Comparison of ENCODE assay signal across 1 cellular context in the genomic region with DNA sequence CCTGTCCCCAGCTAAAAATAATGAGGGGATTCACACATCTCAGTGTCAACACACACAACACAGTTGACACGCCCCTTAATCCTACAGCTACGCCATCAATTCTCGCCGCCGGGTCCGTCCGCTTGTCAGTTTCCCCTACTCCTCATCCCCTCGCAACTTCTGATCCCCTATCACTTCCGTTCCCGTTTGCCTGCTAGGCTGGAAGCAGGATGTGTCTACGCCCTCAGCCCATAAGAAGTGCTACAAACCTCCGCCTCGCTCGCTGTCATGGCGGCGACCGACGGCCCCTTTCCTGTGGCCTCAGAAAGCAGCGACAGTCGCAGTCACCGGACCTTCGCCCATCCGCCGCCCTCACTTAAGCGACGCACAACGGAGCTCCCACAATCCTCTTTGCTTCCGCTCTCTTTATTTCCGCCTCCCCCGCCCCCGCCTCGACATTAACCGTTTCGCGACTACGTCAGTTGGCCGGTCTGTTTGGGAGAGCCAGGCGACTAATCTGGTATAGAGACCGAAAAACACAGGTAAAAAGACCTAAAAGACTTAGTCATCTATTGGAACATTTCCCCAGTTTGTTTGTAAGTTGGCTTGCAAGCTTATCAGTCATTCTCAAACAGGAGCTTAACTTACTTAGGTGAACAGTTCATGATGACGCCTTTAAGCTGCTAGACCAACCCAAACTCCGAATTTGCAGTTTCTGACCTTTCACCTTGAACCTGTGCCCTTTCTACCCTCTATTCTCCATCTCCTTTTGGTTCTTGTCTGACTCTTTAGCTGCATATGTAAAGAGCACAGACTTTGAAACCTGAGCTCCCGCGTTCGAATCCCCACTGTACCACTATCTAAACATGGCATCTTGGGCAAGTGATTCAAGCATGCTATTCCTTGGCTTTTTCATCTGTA.
TF ChIP-seq lines count a peak whose summit lies in the region.

A gene with protein sequence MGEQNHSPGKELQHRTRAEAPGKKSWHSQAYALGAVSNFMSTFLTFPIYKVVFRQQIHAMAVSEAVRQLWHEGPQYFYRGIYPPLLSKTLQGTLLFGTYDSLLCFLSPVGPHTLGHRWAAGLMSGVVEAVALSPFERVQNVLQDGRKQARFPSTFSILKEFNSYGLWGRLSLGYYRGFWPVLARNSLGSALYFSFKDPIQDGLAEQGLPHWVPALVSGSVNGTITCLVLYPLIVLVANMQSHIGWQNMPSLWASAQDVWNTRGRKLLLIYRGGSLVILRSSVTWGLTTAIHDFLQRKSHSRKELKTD (minus strand): TSS at position 380 of the 900 bp plus-strand sequence. CDS start 51,752 bp downstream, outside the sequence.

TF ChIP-seq in K562, 482 proteins besides CTCF, POLR2A, EP300 and RAD21 (continued from another document and continues in another):
- TF ChIP-seq, protein P1, sequence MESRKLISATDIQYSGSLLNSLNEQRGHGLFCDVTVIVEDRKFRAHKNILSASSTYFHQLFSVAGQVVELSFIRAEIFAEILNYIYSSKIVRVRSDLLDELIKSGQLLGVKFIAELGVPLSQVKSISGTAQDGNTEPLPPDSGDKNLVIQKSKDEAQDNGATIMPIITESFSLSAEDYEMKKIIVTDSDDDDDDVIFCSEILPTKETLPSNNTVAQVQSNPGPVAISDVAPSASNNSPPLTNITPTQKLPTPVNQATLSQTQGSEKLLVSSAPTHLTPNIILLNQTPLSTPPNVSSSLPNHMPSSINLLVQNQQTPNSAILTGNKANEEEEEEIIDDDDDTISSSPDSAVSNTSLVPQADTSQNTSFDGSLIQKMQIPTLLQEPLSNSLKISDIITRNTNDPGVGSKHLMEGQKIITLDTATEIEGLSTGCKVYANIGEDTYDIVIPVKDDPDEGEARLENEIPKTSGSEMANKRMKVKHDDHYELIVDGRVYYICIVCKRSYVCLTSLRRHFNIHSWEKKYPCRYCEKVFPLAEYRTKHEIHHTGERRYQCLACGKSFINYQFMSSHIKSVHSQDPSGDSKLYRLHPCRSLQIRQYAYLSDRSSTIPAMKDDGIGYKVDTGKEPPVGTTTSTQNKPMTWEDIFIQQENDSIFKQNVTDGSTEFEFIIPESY (CRISPR knock-in tag; IDR thresholded peaks at IDR 0.05) = no peak
- TF ChIP-seq SP2 (IDR thresholded peaks at IDR 0.05; ENCODE audit: extremely low read depth, low read depth, low read length, poor library complexity, severe bottlenecking) = no peak
- TF ChIP-seq ZC3H8 (IDR thresholded peaks at IDR 0.05) = no peak
- no peak for TF ChIP-seq CBX8 (IDR thresholded peaks at IDR 0.05; ENCODE audit: borderline replicate concordance, extremely low read depth, low read depth, low read length, poor library complexity, severe bottlenecking)
- no peak for TF ChIP-seq HNRNPK (IDR thresholded peaks at IDR 0.05; ENCODE audit: low read depth, low read length, poor library complexity, severe bottlenecking)
- TF ChIP-seq, protein P2, sequence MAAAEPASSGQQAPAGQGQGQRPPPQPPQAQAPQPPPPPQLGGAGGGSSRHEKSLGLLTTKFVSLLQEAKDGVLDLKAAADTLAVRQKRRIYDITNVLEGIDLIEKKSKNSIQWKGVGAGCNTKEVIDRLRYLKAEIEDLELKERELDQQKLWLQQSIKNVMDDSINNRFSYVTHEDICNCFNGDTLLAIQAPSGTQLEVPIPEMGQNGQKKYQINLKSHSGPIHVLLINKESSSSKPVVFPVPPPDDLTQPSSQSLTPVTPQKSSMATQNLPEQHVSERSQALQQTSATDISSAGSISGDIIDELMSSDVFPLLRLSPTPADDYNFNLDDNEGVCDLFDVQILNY (CRISPR knock-in tag; IDR thresholded peaks at IDR 0.05) = no peak
- TF ChIP-seq, protein P3, sequence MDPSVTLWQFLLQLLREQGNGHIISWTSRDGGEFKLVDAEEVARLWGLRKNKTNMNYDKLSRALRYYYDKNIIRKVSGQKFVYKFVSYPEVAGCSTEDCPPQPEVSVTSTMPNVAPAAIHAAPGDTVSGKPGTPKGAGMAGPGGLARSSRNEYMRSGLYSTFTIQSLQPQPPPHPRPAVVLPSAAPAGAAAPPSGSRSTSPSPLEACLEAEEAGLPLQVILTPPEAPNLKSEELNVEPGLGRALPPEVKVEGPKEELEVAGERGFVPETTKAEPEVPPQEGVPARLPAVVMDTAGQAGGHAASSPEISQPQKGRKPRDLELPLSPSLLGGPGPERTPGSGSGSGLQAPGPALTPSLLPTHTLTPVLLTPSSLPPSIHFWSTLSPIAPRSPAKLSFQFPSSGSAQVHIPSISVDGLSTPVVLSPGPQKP (CRISPR knock-in tag; IDR thresholded peaks at IDR 0.05) = no peak
- TF ChIP-seq RBM34 (IDR thresholded peaks at IDR 0.05; ENCODE audit: borderline replicate concordance, insufficient read depth, low read length) = no peak
- peak; percentile 70; the same call in 1 of the 2 replicates for TF ChIP-seq MEF2D (tag; conservative IDR thresholded peaks at IDR 0.05; ENCODE audit: low read depth)
- peak; percentile 99 for TF ChIP-seq MTA1 (IDR thresholded peaks at IDR 0.05; ENCODE audit: borderline replicate concordance)
- peak; percentile 65 for TF ChIP-seq KHSRP (IDR thresholded peaks at IDR 0.05)
- TF ChIP-seq EHMT2 (IDR thresholded peaks at IDR 0.05) = peak; percentile 62; the same call in 1 of the 2 replicates
- peak; percentile 86 for TF ChIP-seq HCFC1 (IDR thresholded peaks at IDR 0.05; ENCODE audit: low read depth, low read length)
- peak; percentile 89 for TF ChIP-seq NR2C1 (IDR thresholded peaks at IDR 0.05)
- peak; percentile 95 for TF ChIP-seq NR2C1 (tag; IDR thresholded peaks at IDR 0.05)
- TF ChIP-seq PRPF4 (IDR thresholded peaks at IDR 0.05; ENCODE audit: insufficient read depth, low read depth, low read length, poor library complexity, severe bottlenecking) = no peak
- no peak for TF ChIP-seq CHD1 (IDR thresholded peaks at IDR 0.05; ENCODE audit: low read length)
- no peak for TF ChIP-seq ZNF644 (tag; IDR thresholded peaks at IDR 0.05; ENCODE audit: low read depth)
- no peak; the same call in 1 of the 2 replicates for TF ChIP-seq HDAC2 (IDR thresholded peaks at IDR 0.05)
- peak; percentile 81; the same call in 1 of the 2 replicates for TF ChIP-seq KAT8 (IDR thresholded peaks at IDR 0.05; ENCODE audit: low read depth)
- 0 out of 2 replicates have a peak, but pooled peaks have one; percentile 17 for TF ChIP-seq PHF21A (IDR thresholded peaks at IDR 0.05; ENCODE audit: borderline replicate concordance, low read depth)
- TF ChIP-seq ZNF121 (CRISPR knock-in tag; conservative IDR thresholded peaks at IDR 0.05) = no peak
- peak; percentile 88 for TF ChIP-seq RBFOX2 (IDR thresholded peaks at IDR 0.05; ENCODE audit: low read depth, low read length)
- TF ChIP-seq ZNF253 (CRISPR knock-in tag; conservative IDR thresholded peaks at IDR 0.05) = no peak
- TF ChIP-seq, protein P4, sequence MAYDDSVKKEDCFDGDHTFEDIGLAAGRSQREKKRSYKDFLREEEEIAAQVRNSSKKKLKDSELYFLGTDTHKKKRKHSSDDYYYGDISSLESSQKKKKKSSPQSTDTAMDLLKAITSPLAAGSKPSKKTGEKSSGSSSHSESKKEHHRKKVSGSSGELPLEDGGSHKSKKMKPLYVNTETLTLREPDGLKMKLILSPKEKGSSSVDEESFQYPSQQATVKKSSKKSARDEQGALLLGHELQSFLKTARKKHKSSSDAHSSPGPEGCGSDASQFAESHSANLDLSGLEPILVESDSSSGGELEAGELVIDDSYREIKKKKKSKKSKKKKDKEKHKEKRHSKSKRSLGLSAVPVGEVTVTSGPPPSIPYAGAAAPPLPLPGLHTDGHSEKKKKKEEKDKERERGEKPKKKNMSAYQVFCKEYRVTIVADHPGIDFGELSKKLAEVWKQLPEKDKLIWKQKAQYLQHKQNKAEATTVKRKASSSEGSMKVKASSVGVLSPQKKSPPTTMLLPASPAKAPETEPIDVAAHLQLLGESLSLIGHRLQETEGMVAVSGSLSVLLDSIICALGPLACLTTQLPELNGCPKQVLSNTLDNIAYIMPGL (CRISPR knock-in tag; IDR thresholded peaks at IDR 0.05) = no peak
- peak; percentile 29; the same call in 1 of the 2 replicates for TF ChIP-seq RB1 (IDR thresholded peaks at IDR 0.05; ENCODE audit: low read depth)
- TF ChIP-seq, protein P5, sequence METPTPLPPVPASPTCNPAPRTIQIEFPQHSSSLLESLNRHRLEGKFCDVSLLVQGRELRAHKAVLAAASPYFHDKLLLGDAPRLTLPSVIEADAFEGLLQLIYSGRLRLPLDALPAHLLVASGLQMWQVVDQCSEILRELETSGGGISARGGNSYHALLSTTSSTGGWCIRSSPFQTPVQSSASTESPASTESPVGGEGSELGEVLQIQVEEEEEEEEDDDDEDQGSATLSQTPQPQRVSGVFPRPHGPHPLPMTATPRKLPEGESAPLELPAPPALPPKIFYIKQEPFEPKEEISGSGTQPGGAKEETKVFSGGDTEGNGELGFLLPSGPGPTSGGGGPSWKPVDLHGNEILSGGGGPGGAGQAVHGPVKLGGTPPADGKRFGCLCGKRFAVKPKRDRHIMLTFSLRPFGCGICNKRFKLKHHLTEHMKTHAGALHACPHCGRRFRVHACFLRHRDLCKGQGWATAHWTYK (CRISPR knock-in tag; IDR thresholded peaks at IDR 0.05) = no peak
- TF ChIP-seq, protein P6, sequence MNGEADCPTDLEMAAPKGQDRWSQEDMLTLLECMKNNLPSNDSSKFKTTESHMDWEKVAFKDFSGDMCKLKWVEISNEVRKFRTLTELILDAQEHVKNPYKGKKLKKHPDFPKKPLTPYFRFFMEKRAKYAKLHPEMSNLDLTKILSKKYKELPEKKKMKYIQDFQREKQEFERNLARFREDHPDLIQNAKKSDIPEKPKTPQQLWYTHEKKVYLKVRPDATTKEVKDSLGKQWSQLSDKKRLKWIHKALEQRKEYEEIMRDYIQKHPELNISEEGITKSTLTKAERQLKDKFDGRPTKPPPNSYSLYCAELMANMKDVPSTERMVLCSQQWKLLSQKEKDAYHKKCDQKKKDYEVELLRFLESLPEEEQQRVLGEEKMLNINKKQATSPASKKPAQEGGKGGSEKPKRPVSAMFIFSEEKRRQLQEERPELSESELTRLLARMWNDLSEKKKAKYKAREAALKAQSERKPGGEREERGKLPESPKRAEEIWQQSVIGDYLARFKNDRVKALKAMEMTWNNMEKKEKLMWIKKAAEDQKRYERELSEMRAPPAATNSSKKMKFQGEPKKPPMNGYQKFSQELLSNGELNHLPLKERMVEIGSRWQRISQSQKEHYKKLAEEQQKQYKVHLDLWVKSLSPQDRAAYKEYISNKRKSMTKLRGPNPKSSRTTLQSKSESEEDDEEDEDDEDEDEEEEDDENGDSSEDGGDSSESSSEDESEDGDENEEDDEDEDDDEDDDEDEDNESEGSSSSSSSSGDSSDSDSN (IDR thresholded peaks at IDR 0.05; ENCODE audit: borderline replicate concordance in 1 of 2, low read depth in 2 of 2, low read length in 2 of 2) = no peak
- TF ChIP-seq GTF2A2 (tag; IDR thresholded peaks at IDR 0.05) = peak; percentile 56; the same call in 1 of the 2 replicates
- TF ChIP-seq SIN3A (IDR thresholded peaks at IDR 0.05; ENCODE audit: borderline replicate concordance in 2 of 2, control insufficient read depth in 1 of 2, low read depth in 2 of 2, low read length in 2 of 2) = peak; percentile 48 to 60; a peak in 2 of 4 replicates
- TF ChIP-seq, protein P7, sequence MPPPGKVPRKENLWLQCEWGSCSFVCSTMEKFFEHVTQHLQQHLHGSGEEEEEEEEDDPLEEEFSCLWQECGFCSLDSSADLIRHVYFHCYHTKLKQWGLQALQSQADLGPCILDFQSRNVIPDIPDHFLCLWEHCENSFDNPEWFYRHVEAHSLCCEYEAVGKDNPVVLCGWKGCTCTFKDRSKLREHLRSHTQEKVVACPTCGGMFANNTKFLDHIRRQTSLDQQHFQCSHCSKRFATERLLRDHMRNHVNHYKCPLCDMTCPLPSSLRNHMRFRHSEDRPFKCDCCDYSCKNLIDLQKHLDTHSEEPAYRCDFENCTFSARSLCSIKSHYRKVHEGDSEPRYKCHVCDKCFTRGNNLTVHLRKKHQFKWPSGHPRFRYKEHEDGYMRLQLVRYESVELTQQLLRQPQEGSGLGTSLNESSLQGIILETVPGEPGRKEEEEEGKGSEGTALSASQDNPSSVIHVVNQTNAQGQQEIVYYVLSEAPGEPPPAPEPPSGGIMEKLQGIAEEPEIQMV (tag; conservative IDR thresholded peaks at IDR 0.05; ENCODE audit: low read depth) = 0 out of 2 replicates have a peak, but pooled peaks have one; percentile 44
- TF ChIP-seq, protein P8, sequence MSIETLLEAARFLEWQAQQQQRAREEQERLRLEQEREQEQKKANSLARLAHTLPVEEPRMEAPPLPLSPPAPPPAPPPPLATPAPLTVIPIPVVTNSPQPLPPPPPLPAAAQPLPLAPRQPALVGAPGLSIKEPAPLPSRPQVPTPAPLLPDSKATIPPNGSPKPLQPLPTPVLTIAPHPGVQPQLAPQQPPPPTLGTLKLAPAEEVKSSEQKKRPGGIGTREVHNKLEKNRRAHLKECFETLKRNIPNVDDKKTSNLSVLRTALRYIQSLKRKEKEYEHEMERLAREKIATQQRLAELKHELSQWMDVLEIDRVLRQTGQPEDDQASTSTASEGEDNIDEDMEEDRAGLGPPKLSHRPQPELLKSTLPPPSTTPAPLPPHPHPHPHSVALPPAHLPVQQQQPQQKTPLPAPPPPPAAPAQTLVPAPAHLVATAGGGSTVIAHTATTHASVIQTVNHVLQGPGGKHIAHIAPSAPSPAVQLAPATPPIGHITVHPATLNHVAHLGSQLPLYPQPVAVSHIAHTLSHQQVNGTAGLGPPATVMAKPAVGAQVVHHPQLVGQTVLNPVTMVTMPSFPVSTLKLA (conservative IDR thresholded peaks at IDR 0.05) = peak; percentile 73 to 89
- no peak for TF ChIP-seq ZNF12 (CRISPR knock-in tag; IDR thresholded peaks at IDR 0.05)
- TF ChIP-seq ZNF239 (CRISPR knock-in tag; IDR thresholded peaks at IDR 0.05) = no peak
- TF ChIP-seq HDGF (IDR thresholded peaks at IDR 0.05) = no peak
- TF ChIP-seq PHF8 (IDR thresholded peaks at IDR 0.05; ENCODE audit: borderline replicate concordance, low read length) = peak; percentile 70; the same call in 1 of the 2 replicates
- peak; percentile 99 for TF ChIP-seq SIN3B (IDR thresholded peaks at IDR 0.05; ENCODE audit: low read depth)
- TF ChIP-seq, protein P9, sequence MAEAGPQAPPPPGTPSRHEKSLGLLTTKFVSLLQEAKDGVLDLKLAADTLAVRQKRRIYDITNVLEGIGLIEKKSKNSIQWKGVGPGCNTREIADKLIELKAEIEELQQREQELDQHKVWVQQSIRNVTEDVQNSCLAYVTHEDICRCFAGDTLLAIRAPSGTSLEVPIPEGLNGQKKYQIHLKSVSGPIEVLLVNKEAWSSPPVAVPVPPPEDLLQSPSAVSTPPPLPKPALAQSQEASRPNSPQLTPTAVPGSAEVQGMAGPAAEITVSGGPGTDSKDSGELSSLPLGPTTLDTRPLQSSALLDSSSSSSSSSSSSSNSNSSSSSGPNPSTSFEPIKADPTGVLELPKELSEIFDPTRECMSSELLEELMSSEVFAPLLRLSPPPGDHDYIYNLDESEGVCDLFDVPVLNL (CRISPR knock-in tag; IDR thresholded peaks at IDR 0.05; ENCODE audit: low read depth) = no peak
- no peak for TF ChIP-seq JUND (IDR thresholded peaks at IDR 0.05; ENCODE audit: borderline replicate concordance, low read depth, low read length)
- peak; percentile 26; the same call in 2 of the 3 replicates for TF ChIP-seq JUND (tag; IDR thresholded peaks at IDR 0.05; ENCODE audit: borderline replicate concordance, low read depth, low read length)
- TF ChIP-seq, protein P10, sequence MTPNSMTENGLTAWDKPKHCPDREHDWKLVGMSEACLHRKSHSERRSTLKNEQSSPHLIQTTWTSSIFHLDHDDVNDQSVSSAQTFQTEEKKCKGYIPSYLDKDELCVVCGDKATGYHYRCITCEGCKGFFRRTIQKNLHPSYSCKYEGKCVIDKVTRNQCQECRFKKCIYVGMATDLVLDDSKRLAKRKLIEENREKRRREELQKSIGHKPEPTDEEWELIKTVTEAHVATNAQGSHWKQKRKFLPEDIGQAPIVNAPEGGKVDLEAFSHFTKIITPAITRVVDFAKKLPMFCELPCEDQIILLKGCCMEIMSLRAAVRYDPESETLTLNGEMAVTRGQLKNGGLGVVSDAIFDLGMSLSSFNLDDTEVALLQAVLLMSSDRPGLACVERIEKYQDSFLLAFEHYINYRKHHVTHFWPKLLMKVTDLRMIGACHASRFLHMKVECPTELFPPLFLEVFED (CRISPR knock-in tag; conservative IDR thresholded peaks at IDR 0.05) = 0 out of 2 replicates have a peak, but pooled peaks have one; percentile 49
- TF ChIP-seq CBX3 (IDR thresholded peaks at IDR 0.05; ENCODE audit: borderline replicate concordance in 1 of 2, low read length in 2 of 2) = no peak; a peak in 1 of 3 replicates
